9 cellular contexts compared by ENCODE assay signal in the genomic region with DNA sequence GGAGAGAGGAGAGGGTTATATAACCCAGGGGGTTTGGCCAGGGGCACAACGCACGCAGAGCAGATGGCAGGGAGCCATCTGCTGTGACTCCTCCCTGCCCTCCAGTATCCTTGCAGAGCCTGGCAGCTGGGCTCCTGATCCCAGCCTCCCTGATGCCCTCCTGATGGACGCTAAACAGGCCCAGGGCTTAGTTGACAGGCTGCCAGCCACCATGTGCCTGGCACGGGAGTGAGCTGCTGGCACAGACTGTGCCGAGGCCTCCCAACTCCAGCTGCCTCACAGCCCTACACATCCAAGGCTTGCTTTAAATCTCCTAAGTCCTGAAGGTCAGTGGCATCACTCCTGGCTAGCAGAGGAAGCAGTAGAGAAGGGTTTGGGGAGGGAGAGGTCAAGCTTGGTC. TPM values are rescaled to one million over a fixed set of nuclear protein-coding genes. Genes with fewer than 3 reads are reported as not detected.
DNase-seq lines count a peak whose midpoint lies in the region; TF ChIP-seq lines count a peak whose summit lies in the region.
"Had no signal": no experiment of that assay in that cellular context is flagged by ENCODE, and none has a peak within 500 bp of the region (broad histone marks: within the 10 kb centered on the region; RNA-seq: fewer than 3 reads in every experiment).

No MANE protein-coding gene starts in this region.

- WGBS in esophagus muscularis mucosa: 33% methylated on average over 2 of the region's 5 CpGs
- no CpG with 5 or more reads among the region's 5 CpGs for WGBS in neuronal stem cell (ENCODE audit: extremely low coverage in 2 of 2, insufficient read length in 2 of 2, insufficient replicate concordance in 1 of 2), 2 donors

- no peaks in the 10 kb centered on the region for H3K9me2 ChIP-seq in DOHH2 (replicated peaks; ENCODE audit: control insufficient read depth, low read length)
- H3K9me2 ChIP-seq in OCI-LY7 (ENCODE audit: insufficient read depth, low read length): no peaks in the 10 kb centered on the region

- peak overlapping the region; percentile 84 for H2AK5ac ChIP-seq in neuronal stem cell (ENCODE audit: low read depth, low read length)

- no peaks in the 10 kb centered on the region for H3F3A ChIP-seq in DOHH2 (ENCODE audit: control insufficient read depth, insufficient read depth)

- peaks cover 12% of the 10 kb centered on the region for H3K79me1 ChIP-seq in neuronal stem cell (ENCODE audit: low read depth, low read length)

- H3K36me3 ChIP-seq in DOHH2 (ENCODE audit: control insufficient read depth, low read length) (peaks cover 31% of the 10 kb centered on the region), OCI-LY7 (ENCODE audit: insufficient read depth, low read length) (peaks cover 39% of the 10 kb centered on the region), esophagus muscularis mucosa (peaks cover 18 to 46% (median 44%) of the 10 kb centered on the region in 4 donors), neuronal stem cell (replicated peaks in 1 of 2; ENCODE audit: control insufficient read depth in 2 of 2, insufficient read depth in 2 of 2, low read length in 2 of 2) (peaks cover 29 to 41% of the 10 kb centered on the region in 2 donors)

- intact Hi-C loops in OCI-LY7 (cut with micrococcal nuclease; ENCODE audit: unreplicated experiment) (no loop called here), esophagus muscularis mucosa (cut with DNase I) (loop anchor here (2.0 kb wide), 1 partner anchor 17 kb away; the partner anchor contains the start of gene SYDE1)

- H3K27ac ChIP-seq in DOHH2 (ENCODE audit: low read depth, low read length) (no peak overlapping the region), OCI-LY7 (ENCODE audit: low read depth, low read length, poor library complexity, severe bottlenecking) (no peak overlapping the region), esophagus muscularis mucosa (replicated peaks in 1 of 4) (peak overlapping the region; percentile 85 to 95 (median 94)), neuronal stem cell (replicated peaks; ENCODE audit: low read length) (no peak overlapping the region)

- H3K23ac ChIP-seq in neuronal stem cell (ENCODE audit: low read depth, low read length, poor library complexity): peak overlapping the region; percentile 85

- peak overlapping the region; percentile 97 for H2BK12ac ChIP-seq in neuronal stem cell (ENCODE audit: low read length)

- H3K9ac ChIP-seq in neuronal stem cell (ENCODE audit: low read depth, low read length, poor library complexity): peak overlapping the region; percentile 70

- H3K4me2 ChIP-seq in DOHH2 (ENCODE audit: low read length) (peak overlapping the region; percentile 76), OCI-LY7 (ENCODE audit: low read length) (peak overlapping the region; percentile 87), neuronal stem cell (ENCODE audit: insufficient read depth, low read length, poor library complexity, severe bottlenecking) (no peak overlapping the region)

- no peaks in the 10 kb centered on the region for H4K20me1 ChIP-seq in DOHH2 (ENCODE audit: control insufficient read depth, insufficient read depth, low read depth, low read length)
- no peaks in the 10 kb centered on the region for H4K20me1 ChIP-seq in OCI-LY7 (ENCODE audit: insufficient read depth, low read length)

- DNase-seq in OCI-LY7 (ENCODE audit: low spot score): no peak
- DNase-seq in esophagus muscularis mucosa (ENCODE audit: extremely low spot score): no peak
- DNase-seq in neuronal stem cell (ENCODE audit: low spot score): no peak
- DNase-seq in NK-92 (lab: John Stamatoyannopoulos, UW; ENCODE audit: unreplicated experiment): no peak
- no peak for DNase-seq in H4 (ENCODE audit: low spot score)
- no peak for DNase-seq in erythroblast (lab: John Stamatoyannopoulos, UW)
- no peak for DNase-seq in OCI-M2 (lab: John Stamatoyannopoulos, UW; ENCODE audit: unreplicated experiment)

- no peaks in the 10 kb centered on the region for H3K27me3 ChIP-seq in DOHH2 (ENCODE audit: control insufficient read depth, low read length)
- no peaks in the 10 kb centered on the region for H3K27me3 ChIP-seq in esophagus muscularis mucosa
- H3K27me3 ChIP-seq in neuronal stem cell (ENCODE audit: control insufficient read depth in 3 of 3, insufficient read depth in 3 of 3, low read depth in 1 of 3, low read length in 3 of 3): no peaks in the 10 kb centered on the region

- peaks cover 17% of the 10 kb centered on the region for H3K4me1 ChIP-seq in DOHH2 (ENCODE audit: control insufficient read depth, low read length)
- H3K4me1 ChIP-seq in OCI-LY7 (ENCODE audit: insufficient read depth, low read length, poor library complexity, severe bottlenecking): peaks cover 15% of the 10 kb centered on the region
- peaks cover 19 to 30% (median 29%) of the 10 kb centered on the region in 4 donors for H3K4me1 ChIP-seq in esophagus muscularis mucosa
- H3K4me1 ChIP-seq in neuronal stem cell (ENCODE audit: control insufficient read depth in 2 of 2, insufficient read depth in 1 of 2, low read depth in 1 of 2, low read length in 2 of 2): peaks cover 3 to 7% of the 10 kb centered on the region in 2 donors

- TF ChIP-seq POLR2A in esophagus muscularis mucosa (IDR thresholded peaks at IDR 0.05; ENCODE audit: low read depth) (no peak), erythroblast (IDR thresholded peaks at IDR 0.05; ENCODE audit: low read length) (no peak)

- H3K4me3 ChIP-seq in DOHH2 (ENCODE audit: low read length) (peak overlapping the region; percentile 85), OCI-LY7 (ENCODE audit: low read depth, low read length, poor library complexity, severe bottlenecking) (peak overlapping the region; percentile 86), esophagus muscularis mucosa (peak overlapping the region in 3 of 4 donors; percentile 66 to 95 (median 71)), neuronal stem cell (ENCODE audit: low read length in 2 of 2) (peak overlapping the region in 1 of 2 donors; percentile 71)

- no peak overlapping the region for H3K18ac ChIP-seq in neuronal stem cell (ENCODE audit: low read length)

- H2AFZ ChIP-seq in OCI-LY7 (ENCODE audit: low read length) (no peak overlapping the region), neuronal stem cell (ENCODE audit: low read length) (no peak overlapping the region)

- H4K8ac ChIP-seq in neuronal stem cell (ENCODE audit: low read depth, low read length): peak overlapping the region; percentile 43

- peak overlapping the region; percentile 67 for H2BK15ac ChIP-seq in neuronal stem cell (ENCODE audit: low read length)

- no peak overlapping the region for H2BK120ac ChIP-seq in neuronal stem cell (ENCODE audit: low read depth, low read length)

- H3K79me2 ChIP-seq in DOHH2 (ENCODE audit: control insufficient read depth, low read length): peaks cover 20% of the 10 kb centered on the region
- peaks cover 11% of the 10 kb centered on the region; the same call in 1 of the 2 replicates for H3K79me2 ChIP-seq in OCI-LY7 (ENCODE audit: insufficient read depth, low read depth, low read length)

- TF ChIP-seq CTCF in DOHH2 (IDR thresholded peaks at IDR 0.05; ENCODE audit: low read depth, low read length, poor library complexity, severe bottlenecking) (no peak), OCI-LY7 (conservative IDR thresholded peaks at IDR 0.05; ENCODE audit: low read length) (no peak), esophagus muscularis mucosa (IDR thresholded peaks at IDR 0.05) (no peak)

- TF ChIP-seq EP300 in esophagus muscularis mucosa (IDR thresholded peaks at IDR 0.05): no peak

- no peak overlapping the region for H2BK5ac ChIP-seq in neuronal stem cell (ENCODE audit: low read length)

- POLR2A ChIA-PET in OCI-LY7 (lab: Charles Lee): interaction anchor here (0.6 to 1.5 kb wide), 2 partner anchors 10 to 15 kb away, joined by 3 to 4 read pairs; no protein-coding TSS in a partner anchor

- CTCF ChIA-PET in OCI-LY7 (lab: Charles Lee; ENCODE audit: unreplicated experiment): no interaction called here

- H3K4ac ChIP-seq in neuronal stem cell (ENCODE audit: low read length): no peak overlapping the region

- no peak overlapping the region for H3K14ac ChIP-seq in neuronal stem cell (ENCODE audit: low read length)

- H4K91ac ChIP-seq in neuronal stem cell (ENCODE audit: low read depth, low read length, poor library complexity): no peak overlapping the region

- H3K9me3 ChIP-seq in DOHH2 (ENCODE audit: control insufficient read depth, insufficient read depth, low read length) (no peaks in the 10 kb centered on the region; the same call in 1 of the 2 replicates), OCI-LY7 (ENCODE audit: low read length) (no peaks in the 10 kb centered on the region), esophagus muscularis mucosa (no peaks in the 10 kb centered on the region), neuronal stem cell (replicated peaks in 1 of 2; ENCODE audit: control insufficient read depth in 2 of 2, insufficient read depth in 1 of 2, low read depth in 1 of 2, low read length in 2 of 2) (peaks cover 0 to 3% of the 10 kb centered on the region in 2 donors)

- BruUV-seq in OCI-LY7 (replicated peaks; lab: Mats Ljungman, UMichigan): TSS peak; percentile 46

RNA-seq across cellular contexts. Expression of gene SYDE1, which starts 16.7 kb away (rescaled TPM):
- not detected in 2 replicates for total RNA-seq in OCI-LY7 (2014; rRNA removed; shearing (Covaris generic))
- not detected in 2 replicates for total RNA-seq in OCI-LY7 (2022)
- total RNA-seq in esophagus muscularis mucosa: 100 to 1,000 TPM in 1 of 4 donors, 10 to 100 TPM in 3; 42.8 to 106 (median 77.1) TPM
- polyA plus RNA-seq in neuronal stem cell (2013, experiment 1 of 2): 12.9 TPM
- polyA plus RNA-seq in neuronal stem cell (2013, experiment 2 of 2): 13.2 TPM
- 11.7 and 15.1 TPM in 2 replicates for total RNA-seq in H4 (2014; rRNA removed; shearing (Covaris generic))

RNA-seq across cellular contexts. Expression of gene OR1I1, which starts 41.9 kb away (rescaled TPM):
- not detected in 2 replicates for total RNA-seq in OCI-LY7 (2014; rRNA removed; shearing (Covaris generic))
- total RNA-seq in OCI-LY7 (2022) (not detected in 2 replicates), esophagus muscularis mucosa (not detected)
- not detected for polyA plus RNA-seq in neuronal stem cell (2013, experiment 1 of 2)
- polyA plus RNA-seq in neuronal stem cell (2013, experiment 2 of 2): not detected
- total RNA-seq in H4 (2014; rRNA removed; shearing (Covaris generic)): not detected in 2 replicates
- total RNA-seq: kidney epithelial cell had no signal

Comparison
In these comparisons a context has a peak if more than half of its experiments do, and no peak if none do; other contexts are left out.
1. H3K27ac ChIP-seq: peak in esophagus muscularis mucosa (4 of 4); none in DOHH2 (single experiment), OCI-LY7 (single experiment) and neuronal stem cell (single experiment).
2. RNA of gene SYDE1, which starts 16.7 kb away (total RNA-seq): 42.8 to 106 TPM in esophagus muscularis mucosa and 11.7 to 15.1 TPM in H4; not detected in OCI-LY7; every median in the first group is over 10 times any median in the second.